8 cellular contexts compared by ENCODE assay signal in the genomic region with DNA sequence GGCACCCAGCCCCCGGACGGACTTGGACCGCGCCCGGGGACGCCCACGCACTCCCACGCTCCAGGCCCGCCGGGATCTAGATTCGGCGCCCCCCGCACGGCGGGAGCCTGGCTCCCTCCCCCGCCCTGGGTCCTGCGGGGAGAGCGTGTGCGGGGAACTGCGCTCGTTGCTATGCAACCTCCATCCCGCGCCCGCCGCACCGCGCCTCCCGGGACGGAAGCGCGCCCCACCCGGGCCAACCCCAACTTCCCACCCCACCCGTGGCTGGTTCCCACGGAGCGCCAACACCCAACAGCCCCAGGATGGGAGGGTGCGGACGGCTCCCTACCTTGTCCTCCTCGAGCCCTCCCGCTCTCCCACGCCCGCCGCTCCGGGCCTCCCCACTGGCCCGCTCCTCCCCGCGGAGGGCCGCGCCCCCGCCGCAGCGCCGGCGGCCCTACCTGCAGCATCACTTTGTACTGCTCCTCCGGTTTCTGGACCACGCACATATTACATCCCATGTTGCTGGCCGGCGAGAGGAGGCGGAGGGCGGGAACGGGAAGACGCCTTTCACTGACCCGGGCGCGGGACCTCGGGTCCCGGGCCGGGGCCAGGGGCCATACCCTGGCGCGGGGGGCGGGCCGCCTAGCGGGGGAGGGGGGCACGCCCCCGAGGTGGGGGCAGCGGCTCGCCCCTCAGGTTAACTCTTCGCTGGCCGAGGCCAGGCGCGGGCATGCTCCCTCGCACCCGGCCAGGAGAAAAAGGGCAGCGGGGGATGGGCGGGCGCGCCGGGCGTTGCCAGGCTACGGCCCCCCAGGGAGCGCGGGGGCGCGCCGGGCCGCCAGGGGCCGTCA. TPM values are rescaled to one million over a fixed set of nuclear protein-coding genes. Genes with fewer than 3 reads are reported as not detected.
DNase-seq lines count a peak whose midpoint lies in the region; ATAC-seq and TF ChIP-seq lines count a peak whose summit lies in the region.

A gene with protein sequence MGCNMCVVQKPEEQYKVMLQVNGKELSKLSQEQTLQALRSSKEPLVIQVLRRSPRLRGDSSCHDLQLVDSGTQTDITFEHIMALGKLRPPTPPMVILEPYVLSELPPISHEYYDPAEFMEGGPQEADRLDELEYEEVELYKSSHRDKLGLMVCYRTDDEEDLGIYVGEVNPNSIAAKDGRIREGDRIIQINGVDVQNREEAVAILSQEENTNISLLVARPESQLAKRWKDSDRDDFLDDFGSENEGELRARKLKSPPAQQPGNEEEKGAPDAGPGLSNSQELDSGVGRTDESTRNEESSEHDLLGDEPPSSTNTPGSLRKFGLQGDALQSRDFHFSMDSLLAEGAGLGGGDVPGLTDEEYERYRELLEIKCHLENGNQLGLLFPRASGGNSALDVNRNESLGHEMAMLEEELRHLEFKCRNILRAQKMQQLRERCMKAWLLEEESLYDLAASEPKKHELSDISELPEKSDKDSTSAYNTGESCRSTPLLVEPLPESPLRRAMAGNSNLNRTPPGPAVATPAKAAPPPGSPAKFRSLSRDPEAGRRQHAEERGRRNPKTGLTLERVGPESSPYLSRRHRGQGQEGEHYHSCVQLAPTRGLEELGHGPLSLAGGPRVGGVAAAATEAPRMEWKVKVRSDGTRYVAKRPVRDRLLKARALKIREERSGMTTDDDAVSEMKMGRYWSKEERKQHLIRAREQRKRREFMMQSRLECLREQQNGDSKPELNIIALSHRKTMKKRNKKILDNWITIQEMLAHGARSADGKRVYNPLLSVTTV (minus strand): TSS at position 746 of the 833 bp plus-strand sequence. CDS start 246 bp downstream, at position 500.

- no peak for TF ChIP-seq EP300 in suprapubic skin (IDR thresholded peaks at IDR 0.05)

- H3K27me3 ChIP-seq in suprapubic skin: peaks cover 15% of the 10 kb centered on the region

- no peak for TF ChIP-seq POLR2A in suprapubic skin (IDR thresholded peaks at IDR 0.05)

- peak; percentile 80 for ATAC-seq in activated T-helper 17 cell treated with anti-CD3 and anti-CD28 coated beads, Interleukin-2, amount 50 U/mL, for 72 hours (replicated peaks)
- ATAC-seq in HG02798 (IDR thresholded peaks at IDR 0.05; ENCODE audit: poor library complexity, unreplicated experiment) (no peak), GM18858 (IDR thresholded peaks at IDR 0.05; ENCODE audit: unreplicated experiment) (no peak)

- no peaks in the 10 kb centered on the region for H3K27me3 Mint-ChIP-seq in activated T-helper 17 cell treated with anti-CD3 and anti-CD28 coated beads, Interleukin-2, amount 50 U/mL, for 72 hours

- peak; percentile 36 for DNase-seq in NCI-H82 (lab: John Stamatoyannopoulos, UW)
- DNase-seq in NCI-H82 treated with DMSO at 0.1 percent for 48 hours (lab: John Stamatoyannopoulos, UW; ENCODE audit: unreplicated experiment): no peak
- DNase-seq in suprapubic skin (ENCODE audit: low spot score in 2 of 2): no peak
- DNase-seq in NOMO-1 treated with DMSO at 0.1 percent for 48 hours (lab: John Stamatoyannopoulos, UW; ENCODE audit: unreplicated experiment): no peak

- H3K9me3 ChIP-seq in iPS-18c (ENCODE audit: control insufficient read depth, insufficient read depth, low read length) (peaks cover 16% of the 10 kb centered on the region), suprapubic skin (no peaks in the 10 kb centered on the region)

- peak within 1 kb of the TSS; percentile 43 for H3K4me3 Mint-ChIP-seq in activated T-helper 17 cell treated with anti-CD3 and anti-CD28 coated beads, Interleukin-2, amount 50 U/mL, for 72 hours

- peaks cover 9% of the 10 kb centered on the region for H3K4me1 Mint-ChIP-seq in activated T-helper 17 cell treated with anti-CD3 and anti-CD28 coated beads, Interleukin-2, amount 50 U/mL, for 72 hours

- 8% methylated on average over 26 of the region's 96 CpGs for WGBS in suprapubic skin

- no peak for TF ChIP-seq CTCF in suprapubic skin (IDR thresholded peaks at IDR 0.05)

- H3K36me3 Mint-ChIP-seq in activated T-helper 17 cell treated with anti-CD3 and anti-CD28 coated beads, Interleukin-2, amount 50 U/mL, for 72 hours (ENCODE audit: low read depth): no peaks in the 10 kb centered on the region

- H3K27ac Mint-ChIP-seq in activated T-helper 17 cell treated with anti-CD3 and anti-CD28 coated beads, Interleukin-2, amount 50 U/mL, for 72 hours: no peak within 1 kb of the TSS

- H3K4me1 ChIP-seq in suprapubic skin: peaks cover 18% of the 10 kb centered on the region

- peak within 1 kb of the TSS; percentile 59 for H3K4me3 ChIP-seq in iPS-18c (ENCODE audit: insufficient read depth, low read depth, low read length)
- H3K4me3 ChIP-seq in suprapubic skin: peak within 1 kb of the TSS; percentile 48

- no peaks in the 10 kb centered on the region for H3K36me3 ChIP-seq in suprapubic skin

- H3K27ac ChIP-seq in suprapubic skin: no peak within 1 kb of the TSS

- H3K9me3 Mint-ChIP-seq in activated T-helper 17 cell treated with anti-CD3 and anti-CD28 coated beads, Interleukin-2, amount 50 U/mL, for 72 hours: no peaks in the 10 kb centered on the region

RNA-seq across cellular contexts. Expression of the gene that starts here (rescaled TPM):
- 1 to 10 TPM; 1.3 to 8.0 TPM for total RNA-seq in activated T-helper 17 cell treated with anti-CD3 and anti-CD28 coated beads, Interleukin-2, amount 50 U/mL, for 72 hours
- 1 to 10 TPM; 2.0 to 6.3 (median 3.0) TPM for total RNA-seq in suprapubic skin
